20 cellular contexts compared by ENCODE assay signal in the genomic region with DNA sequence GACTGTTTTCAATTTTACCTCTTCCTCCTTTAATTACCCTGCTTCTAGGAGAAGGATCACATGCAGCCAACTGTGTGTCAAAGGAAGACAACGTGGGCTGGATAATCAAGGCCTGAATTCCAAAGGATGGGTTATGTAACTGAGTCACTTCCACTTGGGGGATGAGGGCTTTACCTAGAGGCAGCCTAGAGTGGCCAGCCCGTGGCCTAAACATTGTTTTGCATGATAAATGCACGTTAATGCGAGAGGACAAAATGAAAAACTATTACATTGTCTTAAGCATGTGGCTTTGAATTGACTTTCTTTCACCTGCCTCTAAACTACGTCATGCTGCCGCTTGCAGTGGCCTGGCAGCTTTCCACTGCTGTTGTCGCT.
DNase-seq lines count a peak whose midpoint lies in the region; ATAC-seq and TF ChIP-seq lines count a peak whose summit lies in the region.
"Had no signal": no experiment of that assay in that cellular context is flagged by ENCODE, and none has a peak within 500 bp of the region (broad histone marks: within the 10 kb centered on the region; RNA-seq: fewer than 3 reads in every experiment).

No MANE protein-coding gene starts in this region.

- CTCF ChIA-PET in PC-9 (lab: Charles Lee), result no interaction called here

- TF ChIP-seq EP300 in transverse colon (IDR thresholded peaks at IDR 0.05; ENCODE audit: low read depth), result no peak

- H3K4me2 ChIP-seq in PC-9 (no peak overlapping the region), smooth muscle cell (peak overlapping the region; percentile 71)

- H3K27ac ChIP-seq in PC-9 (no peak overlapping the region), smooth muscle cell (ENCODE audit: low read depth) (peak overlapping the region; percentile 85), prostate gland (no peak overlapping the region), transverse colon (no peak overlapping the region)
- H3K27ac ChIP-seq: upper lobe of left lung had no signal

- no peak for TF ChIP-seq POLR2A in prostate gland (IDR thresholded peaks at IDR 0.05)
- TF ChIP-seq POLR2A in transverse colon (IDR thresholded peaks at IDR 0.05), result no peak

- BruUV-seq in PC-9 (replicated peaks; lab: Mats Ljungman, UMichigan), result no TSS peak

- ATAC-seq in left cardiac atrium (peak; percentile 15 to 26), Right ventricle myocardium superior (ENCODE audit: poor library complexity) (no peak)
- ATAC-seq: effector memory CD8-positive, alpha-beta T cell; natural killer cell treated with Interleukin-12 subunit alpha and Interleukin-12 subunit beta and Interleukin-15 and Interleukin-18, amount 100 ng/mL, for 72 hours; stimulated activated naive CD8-positive, alpha-beta T cell treated with anti-CD3 and anti-CD28 coated beads, Interleukin-15, amount 100 ng/mL, for 72 hours had no signal

- TF ChIP-seq CTCF in PC-9 (conservative IDR thresholded peaks at IDR 0.05) (no peak), epithelial cell of esophagus (IDR thresholded peaks at IDR 0.05; ENCODE audit: insufficient read depth, low read depth, low read length, missing control alignments) (no peak), smooth muscle cell (IDR thresholded peaks at IDR 0.05; ENCODE audit: borderline replicate concordance, insufficient read depth, poor library complexity, severe bottlenecking) (no peak), prostate gland (IDR thresholded peaks at IDR 0.05) (no peak), transverse colon (IDR thresholded peaks at IDR 0.05) (no peak)

- H3K36me3 ChIP-seq in PC-9 (ENCODE audit: low read depth) (no peaks in the 10 kb centered on the region), smooth muscle cell (ENCODE audit: low read depth) (no peaks in the 10 kb centered on the region), prostate gland (no peaks in the 10 kb centered on the region), transverse colon (no peaks in the 10 kb centered on the region)
- H3K36me3 ChIP-seq: upper lobe of left lung had no signal

- H3K9me3 ChIP-seq in PC-9 (ENCODE audit: insufficient read depth, low read depth) (no peaks in the 10 kb centered on the region), smooth muscle cell (replicated peaks; ENCODE audit: low read depth) (no peaks in the 10 kb centered on the region), prostate gland (no peaks in the 10 kb centered on the region), transverse colon (no peaks in the 10 kb centered on the region)
- H3K9me3 ChIP-seq: upper lobe of left lung had no signal

- no peaks in the 10 kb centered on the region for H3K4me1 ChIP-seq in PC-9 (replicated peaks; ENCODE audit: insufficient read depth)
- peaks cover 9% of the 10 kb centered on the region for H3K4me1 ChIP-seq in smooth muscle cell (ENCODE audit: low read depth)
- H3K4me1 ChIP-seq in prostate gland (replicated peaks), result no peaks in the 10 kb centered on the region
- no peaks in the 10 kb centered on the region for H3K4me1 ChIP-seq in transverse colon

- H3K27me3 ChIP-seq in PC-9 (ENCODE audit: insufficient read depth, low read depth) (no peaks in the 10 kb centered on the region), smooth muscle cell (ENCODE audit: low read depth) (no peaks in the 10 kb centered on the region), prostate gland (replicated peaks; ENCODE audit: insufficient read depth) (no peaks in the 10 kb centered on the region), transverse colon (no peaks in the 10 kb centered on the region)
- H3K27me3 ChIP-seq: upper lobe of left lung had no signal

- H3K4me3 ChIP-seq in PC-9, result no peak overlapping the region
- no peak overlapping the region for H3K4me3 ChIP-seq in epithelial cell of esophagus (ENCODE audit: low read length)
- H3K4me3 ChIP-seq in smooth muscle cell, result no peak overlapping the region
- H3K4me3 ChIP-seq in prostate gland, result no peak overlapping the region
- H3K4me3 ChIP-seq in transverse colon, result no peak overlapping the region
- H3K4me3 ChIP-seq: upper lobe of left lung had no signal

- POLR2A ChIA-PET in PC-9 (lab: Charles Lee; ENCODE audit: unreplicated experiment), result no interaction called here

- DNase-seq in left cardiac atrium (no peak), Right ventricle myocardium superior (no peak), PC-9 (no peak), epithelial cell of esophagus (ENCODE audit: low read depth) (peak; percentile 21), smooth muscle cell (lab: John Stamatoyannopoulos, UW; ENCODE audit: unreplicated experiment) (no peak), T1000 (lab: John Stamatoyannopoulos, UW) (no peak), prostate gland (ENCODE audit: low spot score) (no peak), transverse colon (no peak)
- DNase-seq: activated CD4-positive, alpha-beta T cell treated with anti-CD3 and anti-CD28 coated beads, Interleukin-2, amount 10 ng/mL, durations not matched to agents 24 days and 14 days; activated CD8-positive, alpha-beta memory T cell treated with anti-CD3 and anti-CD28 coated beads, Interleukin-2, amount 50 U/mL, for 4 hours; activated effector memory CD4-positive, alpha-beta T cell treated with Interleukin-2 at 50 U/mL for 16 hours; central memory CD4-positive, alpha-beta T cell; effector memory CD8-positive, alpha-beta T cell; EL; islet precursor cell; KBM-7; posterior cingulate gyrus; stimulated activated naive CD8-positive, alpha-beta T cell treated with anti-CD3 and anti-CD28 coated beads, Interleukin-15, amount 100 ng/mL, for 72 hours; upper lobe of left lung had no signal

- intact Hi-C loops in left cardiac atrium (cut with DNase I) (no loop called here), Right ventricle myocardium superior (cut with DNase I) (no loop called here), PC-9 (cut with micrococcal nuclease; ENCODE audit: unreplicated experiment) (no loop called here), prostate gland (cut with DNase I) (no loop called here), transverse colon (cut with DNase I; ENCODE audit: low total_unique reads) (no loop called here)

- H3K9me2 ChIP-seq in PC-9 (ENCODE audit: insufficient read depth), result no peaks in the 10 kb centered on the region

- H4K20me1 ChIP-seq in PC-9 (ENCODE audit: insufficient read depth) (no peaks in the 10 kb centered on the region), smooth muscle cell (ENCODE audit: low read depth) (no peaks in the 10 kb centered on the region)

- no peaks in the 10 kb centered on the region for H3F3A ChIP-seq in PC-9 (ENCODE audit: insufficient read depth, low read depth)
- peaks cover 3% of the 10 kb centered on the region for H3F3A ChIP-seq in smooth muscle cell (ENCODE audit: low read depth)

- 36% methylated on average over 7 of the region's 7 CpGs for WGBS in smooth muscle cell (ENCODE audit: low lambda C conversion rate)
- WGBS in prostate gland, result 51% methylated on average over 7 of the region's 7 CpGs
- 84% methylated on average over 7 of the region's 7 CpGs; no CpG with 5 or more reads in 1 of the 2 donors for WGBS in transverse colon (ENCODE audit: low coverage in 1 of 2), 2 donors

- H3K79me2 ChIP-seq in PC-9 (ENCODE audit: low read depth), result no peaks in the 10 kb centered on the region
- no peaks in the 10 kb centered on the region for H3K79me2 ChIP-seq in smooth muscle cell (ENCODE audit: low read depth)

- H2AFZ ChIP-seq in PC-9 (peak overlapping the region; percentile 2; the same call in 1 of the 2 replicates), smooth muscle cell (ENCODE audit: low read depth) (no peak overlapping the region)

- in situ Hi-C loops in transverse colon (cut with MboI; ENCODE audit: low pct_ligation_motif_present in 1 of 4, low pct_unique_long_range_greater_than_20kb in 1 of 4, low sequenced_read_pairs in 3 of 4), result no loop called here

- no peak overlapping the region for H3K9ac ChIP-seq in smooth muscle cell (ENCODE audit: low read depth)
